ENCODE assay signal across 8 cellular contexts in genomic region chr5:43008369-43009158, GRCh38. TPM values are rescaled to one million over a fixed set of nuclear protein-coding genes. Genes with fewer than 3 reads are reported as not detected.
DNase-seq lines count a peak whose midpoint lies in the region; ATAC-seq and TF ChIP-seq lines count a peak whose summit lies in the region.

No MANE protein-coding gene starts in this region.

- H3K4me3 ChIP-seq in AG04450 (ENCODE audit: low read depth, low read length): peak overlapping the region; percentile 61

- peaks cover 30% of the 10 kb centered on the region for H3K36me3 Mint-ChIP-seq in central memory CD8-positive, alpha-beta T cell (ENCODE audit: insufficient read depth)

- H3K27ac ChIP-seq in AG04450 (ENCODE audit: low read depth, low read length): peak overlapping the region; percentile 98

- CTCF ChIA-PET in AG04450 (lab: Charles Lee): interaction anchor here (0.6 to 4.3 kb wide), 12 partner anchors 8 to 381 kb away, joined by 3 to 34 read pairs (median 4); no protein-coding TSS in a partner anchor

- H3K4me3 Mint-ChIP-seq in central memory CD8-positive, alpha-beta T cell: peak overlapping the region; percentile 77

- H3K9me3 ChIP-seq in AG04450 (ENCODE audit: control insufficient read depth, insufficient read depth, low read length): no peaks in the 10 kb centered on the region

- H3K27me3 Mint-ChIP-seq in central memory CD8-positive, alpha-beta T cell: no peaks in the 10 kb centered on the region

- H3K27me3 ChIP-seq in AG04450 (ENCODE audit: control insufficient read depth, insufficient read depth, low read length): no peaks in the 10 kb centered on the region

- no peaks in the 10 kb centered on the region for H3K9me3 Mint-ChIP-seq in central memory CD8-positive, alpha-beta T cell

- peak; percentile 51 for ATAC-seq in GM18907 (IDR thresholded peaks at IDR 0.05; ENCODE audit: unreplicated experiment)
- peak; percentile 47 for ATAC-seq in HG03196 (IDR thresholded peaks at IDR 0.05; ENCODE audit: unreplicated experiment)
- ATAC-seq in central memory CD8-positive, alpha-beta T cell (replicated peaks; ENCODE audit: extremely low read depth, poor library complexity, severe bottlenecking): peak; percentile 69

- H3K4me1 Mint-ChIP-seq in central memory CD8-positive, alpha-beta T cell: peaks cover 41% of the 10 kb centered on the region

- POLR2A ChIA-PET in AG04450 (lab: Yijun Ruan, JAX): interaction anchor here (0.9 to 2.3 kb wide), 11 partner anchors 9 to 100 kb away, joined by 3 to 15 read pairs (median 6); no protein-coding TSS in a partner anchor

- H3K27ac Mint-ChIP-seq in central memory CD8-positive, alpha-beta T cell (ENCODE audit: low read depth): peak overlapping the region; percentile 94

- TF ChIP-seq CTCF in AG04450 (IDR thresholded peaks at IDR 0.05; ENCODE audit: low read depth, low read length): 0 out of 2 replicates have a peak, but pooled peaks have one; percentile 7

- DNase-seq in AG04450 (ENCODE audit: low read depth, low spot score) (peak; percentile 79), NCI-H446 (lab: John Stamatoyannopoulos, UW) (peak; percentile 46 to 87), left kidney (ENCODE audit: low read depth, low spot score) (peak; percentile 94)
- peak; percentile 79 for DNase-seq in activated CD4-positive, CD25-positive, alpha-beta regulatory T cell treated with anti-CD3 and anti-CD28 coated beads, Interleukin-2, amount 50 U/mL, for 16 hours (ENCODE audit: low read depth, low spot score)
- peak; percentile 87 to 90 for DNase-seq in central memory CD8-positive, alpha-beta T cell (ENCODE audit: low spot score in 2 of 2)
- peak; percentile 93 for DNase-seq in stimulated activated CD4-positive, alpha-beta T cell treated with anti-CD3 and anti-CD28 coated beads, Interleukin-1b, Interleukin-23, amount 100 ng/mL, for 48 hours

RNA-seq across cellular contexts. Expression of gene ANXA2R, which starts 31.6 kb away (rescaled TPM):
- polyA plus RNA-seq in AG04450 (2011; rRNA removed): 3.7 and 4.9 TPM in 2 replicates
- polyA minus RNA-seq in AG04450 (2011; rRNA and poly(A)+ RNA removed): 4.3 and 4.6 TPM in 2 replicates

Comparison
In these comparisons a context has a peak if more than half of its experiments do, and no peak if none do; other contexts are left out.
1. Peak in every context shown above with its lines: DNase-seq, ATAC-seq, H3K4me3 ChIP-seq and H3K27ac ChIP-seq.